ENCODE assay signal across 10 cellular contexts in the genomic region with DNA sequence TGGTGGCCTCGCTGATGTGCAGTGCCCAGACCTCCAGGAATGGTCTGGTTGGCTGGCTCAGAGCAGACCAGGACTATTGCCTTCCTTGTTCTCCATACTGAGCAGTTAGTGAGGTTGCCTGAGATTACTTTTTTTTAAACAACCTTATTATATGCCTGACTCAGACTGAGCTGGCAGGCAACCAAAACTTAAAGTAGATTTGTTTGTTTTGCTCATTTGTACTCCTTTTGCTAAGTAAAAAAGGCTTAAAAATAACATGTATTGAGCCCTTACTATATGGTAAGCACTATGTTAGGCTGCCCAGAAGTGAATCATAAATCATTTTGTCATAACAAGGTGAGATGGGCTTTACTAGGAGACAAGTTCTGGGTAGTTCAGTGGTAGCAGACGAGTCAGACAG.
A peak's percentile ranks its signal among the peaks of the same experiment; 100 is the strongest.
DNase-seq lines count a peak whose midpoint lies in the region; ATAC-seq and TF ChIP-seq lines count a peak whose summit lies in the region.
"Had no signal": no experiment of that assay in that cellular context is flagged by ENCODE, and none has a peak within 500 bp of the region (broad histone marks: within the 10 kb centered on the region; RNA-seq: fewer than 3 reads in every experiment).

No MANE protein-coding gene starts in this region.

- intact Hi-C loops in left ventricle myocardium superior (cut with micrococcal nuclease) = no loop called here

- H3K27me3 ChIP-seq in right atrium auricular region = no peaks in the 10 kb centered on the region
- H3K27me3 ChIP-seq: suprapubic skin had no signal

- no peak overlapping the region for H3K4me3 Mint-ChIP-seq in activated T-helper 17 cell treated with anti-CD3 and anti-CD28 coated beads, Interleukin-2, amount 50 U/mL, for 72 hours
- H3K4me3 Mint-ChIP-seq: CD8-positive, alpha-beta memory T cell had no signal

- WGBS in urinary bladder = 39% methylated on average over 2 of the region's 2 CpGs

- ATAC-seq in left ventricle myocardium superior = peak; percentile 57
- ATAC-seq in activated T-helper 17 cell treated with anti-CD3 and anti-CD28 coated beads, Interleukin-2, amount 50 U/mL, for 72 hours (replicated peaks) = peak; percentile 43

- H3K27ac ChIP-seq in right atrium auricular region = no peak overlapping the region
- peak overlapping the region; percentile 32 for H3K27ac ChIP-seq in urinary bladder (ENCODE audit: low read depth)
- H3K27ac ChIP-seq: suprapubic skin had no signal

- H3K4me3 ChIP-seq in right atrium auricular region = no peak overlapping the region
- H3K4me3 ChIP-seq in urinary bladder (ENCODE audit: low read depth, low read length) = no peak overlapping the region
- H3K4me3 ChIP-seq: suprapubic skin had no signal

- no peak overlapping the region for H3K27ac Mint-ChIP-seq in activated T-helper 17 cell treated with anti-CD3 and anti-CD28 coated beads, Interleukin-2, amount 50 U/mL, for 72 hours

- H3K4me1 Mint-ChIP-seq in activated T-helper 17 cell treated with anti-CD3 and anti-CD28 coated beads, Interleukin-2, amount 50 U/mL, for 72 hours = no peaks in the 10 kb centered on the region
- H3K4me1 Mint-ChIP-seq: CD8-positive, alpha-beta memory T cell had no signal

- no peaks in the 10 kb centered on the region for H3K9me3 ChIP-seq in right atrium auricular region
- H3K9me3 ChIP-seq: suprapubic skin had no signal

- H3K36me3 Mint-ChIP-seq in activated T-helper 17 cell treated with anti-CD3 and anti-CD28 coated beads, Interleukin-2, amount 50 U/mL, for 72 hours (ENCODE audit: low read depth) = peaks cover 65% of the 10 kb centered on the region

- no peaks in the 10 kb centered on the region for H3K9me3 Mint-ChIP-seq in activated T-helper 17 cell treated with anti-CD3 and anti-CD28 coated beads, Interleukin-2, amount 50 U/mL, for 72 hours

- no peak for DNase-seq in left ventricle myocardium superior
- no peak for DNase-seq in right atrium auricular region (ENCODE audit: low spot score)
- peak; percentile 66 for DNase-seq in glomerular visceral epithelial cell (ENCODE audit: extremely low spot score)
- DNase-seq in activated CD4-positive, alpha-beta T cell treated with anti-CD3 and anti-CD28 coated beads, Interleukin-2, amount 50 U/mL, for 48 hours = no peak
- no peak for DNase-seq in activated CD4-positive, alpha-beta T cell treated with anti-CD3 and anti-CD28 coated beads, Interleukin-2, amount 50 U/mL, for 4 hours
- DNase-seq in NCI-H2029 (lab: John Stamatoyannopoulos, UW) = no peak
- DNase-seq: CD8-positive, alpha-beta memory T cell had no signal

- no peaks in the 10 kb centered on the region for H3K27me3 Mint-ChIP-seq in activated T-helper 17 cell treated with anti-CD3 and anti-CD28 coated beads, Interleukin-2, amount 50 U/mL, for 72 hours
- H3K27me3 Mint-ChIP-seq: CD8-positive, alpha-beta memory T cell had no signal

- TF ChIP-seq CTCF in right atrium auricular region (IDR thresholded peaks at IDR 0.05) = no peak

- H3K36me3 ChIP-seq in right atrium auricular region (peaks cover 23% of the 10 kb centered on the region), urinary bladder (ENCODE audit: insufficient read depth) (no peaks in the 10 kb centered on the region)

- H3K4me1 ChIP-seq in right atrium auricular region = peaks cover 0 to 10% of the 10 kb centered on the region in 2 donors
- H3K4me1 ChIP-seq in urinary bladder (ENCODE audit: insufficient read depth) = no peaks in the 10 kb centered on the region
